In genomic region chr1:184754479-184755225, GRCh38 we compare ENCODE assay signal across 8 cellular contexts. TPM values are rescaled to one million over a fixed set of nuclear protein-coding genes. Genes with fewer than 3 reads are reported as not detected.
DNase-seq lines count a peak whose midpoint lies in the region; ATAC-seq and TF ChIP-seq lines count a peak whose summit lies in the region.

TSS of gene EDEM3 (minus strand) at chr1:184754858. CDS start at chr1:184754646, 212 bp downstream.

- peak; percentile 95 for ATAC-seq in GM21717 (IDR thresholded peaks at IDR 0.05; ENCODE audit: unreplicated experiment)

- peaks cover 45% of the 10 kb centered on the region for H3K4me1 Mint-ChIP-seq in activated T-cell treated with anti-CD3 and anti-CD28 coated beads, Interleukin-2, amount 50 U/mL, for 24 hours (ENCODE audit: low read depth)

- H3K4me3 Mint-ChIP-seq in activated T-cell treated with anti-CD3 and anti-CD28 coated beads, Interleukin-2, amount 50 U/mL, for 24 hours: peak within 1 kb of the TSS; percentile 86

- H3K36me3 Mint-ChIP-seq in activated T-cell treated with anti-CD3 and anti-CD28 coated beads, Interleukin-2, amount 50 U/mL, for 24 hours (ENCODE audit: low read depth): peaks cover 30% of the 10 kb centered on the region

- H3K27me3 Mint-ChIP-seq in activated T-cell treated with anti-CD3 and anti-CD28 coated beads, Interleukin-2, amount 50 U/mL, for 24 hours: peaks cover 4% of the 10 kb centered on the region

- no peak for TF ChIP-seq CTCF in epithelial cell of proximal tubule (conservative IDR thresholded peaks at IDR 0.05; ENCODE audit: low read depth, low read length)

- no peaks in the 10 kb centered on the region for H3K9me3 Mint-ChIP-seq in activated T-cell treated with anti-CD3 and anti-CD28 coated beads, Interleukin-2, amount 50 U/mL, for 24 hours

- in situ Hi-C loops in KBM-7 (cut with MboI; ENCODE audit: low pct_unique_long_range_greater_than_20kb, low sequenced_read_pairs): no loop called here

- peak within 1 kb of the TSS; percentile 94 for H3K4me3 ChIP-seq in epithelial cell of proximal tubule (ENCODE audit: low read depth, low read length)

- peak; percentile 100 for DNase-seq in DMS153 treated with DMSO at 0.1 percent for 48 hours (lab: John Stamatoyannopoulos, UW; ENCODE audit: unreplicated experiment)
- peak; percentile 100 for DNase-seq in KBM-7
- DNase-seq in activated T-cell treated with anti-CD3 and anti-CD28 coated beads, Interleukin-2, amount 50 U/mL, for 24 hours: peak; percentile 94
- DNase-seq in epithelial cell of proximal tubule (ENCODE audit: low read depth): peak; percentile 93
- DNase-seq in mucosa of gallbladder (ENCODE audit: low spot score): peak; percentile 99
- DNase-seq in stimulated activated CD8-positive, alpha-beta memory T cell treated with anti-CD3 and anti-CD28 coated beads, Interleukin-4, amount 100 ng/mL, for 4 hours (ENCODE audit: low read depth in 2 of 2, low spot score in 1 of 2): peak; percentile 95 to 97

- H3K27ac Mint-ChIP-seq in activated T-cell treated with anti-CD3 and anti-CD28 coated beads, Interleukin-2, amount 50 U/mL, for 24 hours: peak within 1 kb of the TSS; percentile 97

TF ChIP-seq in PFSK-1, 5 proteins besides CTCF, POLR2A, EP300 and RAD21:
- TF ChIP-seq SIN3A (IDR thresholded peaks at IDR 0.05; ENCODE audit: borderline replicate concordance, insufficient read depth, low read length) (0 out of 2 replicates have a peak, but pooled peaks have one; percentile 23), REST (IDR thresholded peaks at IDR 0.05; ENCODE audit: insufficient read depth in 1 of 2, low read depth in 2 of 2, low read length in 2 of 2) (no peak), FOXP2 (optimal IDR thresholded peaks at IDR 0.05; ENCODE audit: borderline replicate concordance, extremely low read depth, extremely low read length, insufficient read depth) (peak; percentile 29), TAF1 (IDR thresholded peaks at IDR 0.05; ENCODE audit: borderline replicate concordance, insufficient read depth, low read length) (peak; percentile 68; the same call in 1 of the 2 replicates), POLR2AphosphoS5 (IDR thresholded peaks at IDR 0.05; ENCODE audit: low read depth, low read length) (peak; percentile 83)
TF ChIP-seq in PFSK-1: peak in this region for 4.

RNA-seq across cellular contexts. Expression of gene EDEM3, which starts in this region (rescaled TPM):
- 13.5 TPM for polyA plus RNA-seq in PFSK-1 (2012; ENCODE audit: insufficient read length, low read depth)
- total RNA-seq in epithelial cell of proximal tubule (13.6 and 15.3 TPM in 2 replicates), mucosa of gallbladder (40.5 TPM)

Comparison
In these comparisons a context has a peak if more than half of its experiments do, and no peak if none do; other contexts are left out.
1. Peak in every context shown above with its lines: DNase-seq, ATAC-seq and H3K4me3 ChIP-seq.